ENCODE assay signal across 1 cellular context in the genomic region with DNA sequence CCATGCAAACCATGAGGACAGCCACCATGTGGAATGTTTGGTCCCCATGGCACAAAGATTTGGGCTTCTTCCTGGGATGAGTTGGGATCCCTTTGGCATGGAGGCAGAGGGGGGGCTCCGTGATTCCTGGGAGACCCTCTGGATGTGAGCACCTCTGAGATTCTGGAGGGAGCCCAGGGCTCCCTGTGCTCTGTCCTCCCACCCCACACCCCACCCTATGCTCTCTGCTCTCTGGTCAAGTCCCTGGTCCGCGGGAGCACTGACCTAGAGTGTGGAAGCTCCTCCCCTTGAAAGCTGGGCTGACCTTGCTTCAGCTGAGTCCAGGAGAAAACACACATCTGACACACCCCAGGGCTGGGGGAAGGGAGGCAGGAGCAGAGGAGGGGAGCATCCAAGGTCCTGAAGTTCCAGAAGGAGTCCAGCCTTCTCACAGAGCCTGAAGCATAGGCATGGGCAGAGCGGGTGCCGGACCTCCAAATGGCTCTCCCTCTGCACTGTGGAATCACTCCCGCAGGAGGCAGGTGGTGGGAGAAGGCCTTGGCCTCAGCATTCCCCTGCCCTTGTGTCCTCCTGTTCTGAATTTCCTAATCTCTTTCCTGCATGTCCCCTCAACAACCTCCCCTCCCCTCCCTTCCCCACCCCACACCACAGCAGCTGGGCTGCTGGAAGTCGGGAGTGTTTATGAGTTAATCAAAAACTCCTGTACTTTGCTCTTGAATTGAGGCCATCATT.
TF ChIP-seq lines count a peak whose summit lies in the region.

No MANE protein-coding gene starts in this region.

TF ChIP-seq in SK-N-SH, 30 proteins besides CTCF, POLR2A, EP300 and RAD21 (continued from another document):
- TF ChIP-seq, protein P1, sequence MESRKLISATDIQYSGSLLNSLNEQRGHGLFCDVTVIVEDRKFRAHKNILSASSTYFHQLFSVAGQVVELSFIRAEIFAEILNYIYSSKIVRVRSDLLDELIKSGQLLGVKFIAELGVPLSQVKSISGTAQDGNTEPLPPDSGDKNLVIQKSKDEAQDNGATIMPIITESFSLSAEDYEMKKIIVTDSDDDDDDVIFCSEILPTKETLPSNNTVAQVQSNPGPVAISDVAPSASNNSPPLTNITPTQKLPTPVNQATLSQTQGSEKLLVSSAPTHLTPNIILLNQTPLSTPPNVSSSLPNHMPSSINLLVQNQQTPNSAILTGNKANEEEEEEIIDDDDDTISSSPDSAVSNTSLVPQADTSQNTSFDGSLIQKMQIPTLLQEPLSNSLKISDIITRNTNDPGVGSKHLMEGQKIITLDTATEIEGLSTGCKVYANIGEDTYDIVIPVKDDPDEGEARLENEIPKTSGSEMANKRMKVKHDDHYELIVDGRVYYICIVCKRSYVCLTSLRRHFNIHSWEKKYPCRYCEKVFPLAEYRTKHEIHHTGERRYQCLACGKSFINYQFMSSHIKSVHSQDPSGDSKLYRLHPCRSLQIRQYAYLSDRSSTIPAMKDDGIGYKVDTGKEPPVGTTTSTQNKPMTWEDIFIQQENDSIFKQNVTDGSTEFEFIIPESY (IDR thresholded peaks at IDR 0.05; ENCODE audit: borderline replicate concordance, low read depth), result no peak
- TF ChIP-seq MXI1 (IDR thresholded peaks at IDR 0.05; ENCODE audit: low read depth, low read length), result 0 out of 2 replicates have a peak, but pooled peaks have one; percentile 33
- TF ChIP-seq POLR2AphosphoS5 (IDR thresholded peaks at IDR 0.05; ENCODE audit: low read depth, low read length), result no peak
- TF ChIP-seq NFIC (IDR thresholded peaks at IDR 0.05; ENCODE audit: borderline replicate concordance), result no peak
- no peak for TF ChIP-seq SIN3A (IDR thresholded peaks at IDR 0.05; ENCODE audit: borderline replicate concordance, low read depth, low read length)
- TF ChIP-seq, protein P2, sequence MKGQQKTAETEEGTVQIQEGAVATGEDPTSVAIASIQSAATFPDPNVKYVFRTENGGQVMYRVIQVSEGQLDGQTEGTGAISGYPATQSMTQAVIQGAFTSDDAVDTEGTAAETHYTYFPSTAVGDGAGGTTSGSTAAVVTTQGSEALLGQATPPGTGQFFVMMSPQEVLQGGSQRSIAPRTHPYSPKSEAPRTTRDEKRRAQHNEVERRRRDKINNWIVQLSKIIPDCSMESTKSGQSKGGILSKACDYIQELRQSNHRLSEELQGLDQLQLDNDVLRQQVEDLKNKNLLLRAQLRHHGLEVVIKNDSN (IDR thresholded peaks at IDR 0.05; ENCODE audit: borderline replicate concordance, low read depth), result no peak
